Comparison of ENCODE assay signal across 22 cellular contexts in genomic region chr1:6948416-6948815, GRCh38.
A peak's percentile ranks its signal among the peaks of the same experiment; 100 is the strongest.
DNase-seq lines count a peak whose midpoint lies in the region; ATAC-seq, FAIRE-seq and TF ChIP-seq lines count a peak whose summit lies in the region.
"Had no signal": no experiment of that assay in that cellular context is flagged by ENCODE, and none has a peak within 500 bp of the region (broad histone marks: within the 10 kb centered on the region; RNA-seq: fewer than 3 reads in every experiment).

No MANE protein-coding gene starts in this region.

- no peak for TF ChIP-seq RAD21 in A549 (conservative IDR thresholded peaks at IDR 0.05 in 1 of 2, IDR thresholded peaks at IDR 0.05 in 1 of 2)

- WGBS in A549 (ENCODE audit: missing lambda C conversion rate) = 46% methylated on average over 3 of the region's 3 CpGs

- H3K4me2 ChIP-seq in A549 = no peak overlapping the region
- H3K4me2 ChIP-seq: BLaER1, SK-N-SH had no signal

- no peak for TF ChIP-seq EP300 in A549 (IDR thresholded peaks at IDR 0.05)

- FAIRE-seq in A549 (lab: Jason Lieb, UNC) (no peak), bronchial epithelial cell (lab: Jason Lieb, UNC) (peak; percentile 32)
- FAIRE-seq: GM12878 had no signal

- CTCF ChIA-PET in A549 (lab: Yijun Ruan, JAX) = interaction anchor here (0.6 kb wide), 1 partner anchor 221 kb away, joined by 3 read pairs; no protein-coding TSS in a partner anchor

- TF ChIP-seq CTCF in A549 (IDR thresholded peaks at IDR 0.05) = no peak
- no peak for TF ChIP-seq CTCF in bronchial epithelial cell (IDR thresholded peaks at IDR 0.05; ENCODE audit: insufficient read depth, low read length, severe bottlenecking)

- TF ChIP-seq POLR2A in A549 (IDR thresholded peaks at IDR 0.05; ENCODE audit: low read length) = no peak

- no peaks in the 10 kb centered on the region for H3K4me1 ChIP-seq in A549

- no peaks in the 10 kb centered on the region for H3K27me3 ChIP-seq in bronchial epithelial cell (ENCODE audit: control insufficient read depth, insufficient read depth, low read length)
- H3K27me3 ChIP-seq: BLaER1 had no signal

- POLR2A ChIA-PET in A549 (lab: Yijun Ruan, JAX) = no interaction called here

- no peak for ATAC-seq in A549
- no peak for ATAC-seq in HG03108 (IDR thresholded peaks at IDR 0.05; ENCODE audit: unreplicated experiment)
- ATAC-seq in HG02571 (IDR thresholded peaks at IDR 0.05; ENCODE audit: unreplicated experiment) = no peak
- ATAC-seq: GM12878, Panc1 had no signal

- H3K4me3 ChIP-seq in A549 (no peak overlapping the region), bronchial epithelial cell (ENCODE audit: low read depth, low read length) (no peak overlapping the region)
- H3K4me3 ChIP-seq: BLaER1, GM12878 had no signal

- no peak overlapping the region for H3K27ac ChIP-seq in A549
- H3K27ac ChIP-seq: BLaER1 had no signal

- H3K36me3 ChIP-seq in bronchial epithelial cell (ENCODE audit: control insufficient read depth, insufficient read depth, low read length) = no peaks in the 10 kb centered on the region
- H3K36me3 ChIP-seq: BLaER1 had no signal

- H3K9me3 ChIP-seq in A549 = no peaks in the 10 kb centered on the region
- H3K9me3 ChIP-seq: BLaER1, SK-N-SH had no signal

- no peak for DNase-seq in A549 (ENCODE audit: low read depth in 1 of 2, low spot score in 1 of 2)
- peak; percentile 67 for DNase-seq in D341Med (ENCODE audit: low spot score)
- peak; percentile 92 to 94 for DNase-seq in NCI-H524 (lab: John Stamatoyannopoulos, UW)
- DNase-seq in bronchial epithelial cell (ENCODE audit: low read depth) = no peak
- DNase-seq in H4 (ENCODE audit: low spot score) = no peak
- DNase-seq: ACHN; CD4-positive, alpha-beta T cell; COR-L47; DND-41; H9; NCI-H1105; NCI-H146; NCI-H2107; NCI-H345; NCI-H748 treated with DMSO at 0.1 percent for 48 hours; SIG-M5; SK-N-SH had no signal

TF ChIP-seq in A549, 52 proteins besides CTCF, POLR2A, EP300 and RAD21:
- no peak for TF ChIP-seq ZNF302 (CRISPR knock-in tag; IDR thresholded peaks at IDR 0.05)
- no peak for TF ChIP-seq FOSL2 (IDR thresholded peaks at IDR 0.05)
- no peak for TF ChIP-seq FOSL2 (CRISPR knock-in tag; IDR thresholded peaks at IDR 0.05)
- TF ChIP-seq ZSCAN20 (CRISPR knock-in tag; IDR thresholded peaks at IDR 0.05) = no peak
- TF ChIP-seq HOXB5 (CRISPR knock-in tag; IDR thresholded peaks at IDR 0.05) = no peak
- peak; percentile 8 for TF ChIP-seq MAFK (IDR thresholded peaks at IDR 0.05; ENCODE audit: partially characterized antibody)
- no peak for TF ChIP-seq HOXB13 (CRISPR knock-in tag; IDR thresholded peaks at IDR 0.05; ENCODE audit: low read depth)

Comparison
In these comparisons a context has a peak if more than half of its experiments do, and no peak if none do; other contexts are left out.
1. DNase-seq: peak in D341Med (single experiment) and NCI-H524 (2 of 2); none in A549 (0 of 2), bronchial epithelial cell (single experiment) and H4 (single experiment).